In the genomic region with DNA sequence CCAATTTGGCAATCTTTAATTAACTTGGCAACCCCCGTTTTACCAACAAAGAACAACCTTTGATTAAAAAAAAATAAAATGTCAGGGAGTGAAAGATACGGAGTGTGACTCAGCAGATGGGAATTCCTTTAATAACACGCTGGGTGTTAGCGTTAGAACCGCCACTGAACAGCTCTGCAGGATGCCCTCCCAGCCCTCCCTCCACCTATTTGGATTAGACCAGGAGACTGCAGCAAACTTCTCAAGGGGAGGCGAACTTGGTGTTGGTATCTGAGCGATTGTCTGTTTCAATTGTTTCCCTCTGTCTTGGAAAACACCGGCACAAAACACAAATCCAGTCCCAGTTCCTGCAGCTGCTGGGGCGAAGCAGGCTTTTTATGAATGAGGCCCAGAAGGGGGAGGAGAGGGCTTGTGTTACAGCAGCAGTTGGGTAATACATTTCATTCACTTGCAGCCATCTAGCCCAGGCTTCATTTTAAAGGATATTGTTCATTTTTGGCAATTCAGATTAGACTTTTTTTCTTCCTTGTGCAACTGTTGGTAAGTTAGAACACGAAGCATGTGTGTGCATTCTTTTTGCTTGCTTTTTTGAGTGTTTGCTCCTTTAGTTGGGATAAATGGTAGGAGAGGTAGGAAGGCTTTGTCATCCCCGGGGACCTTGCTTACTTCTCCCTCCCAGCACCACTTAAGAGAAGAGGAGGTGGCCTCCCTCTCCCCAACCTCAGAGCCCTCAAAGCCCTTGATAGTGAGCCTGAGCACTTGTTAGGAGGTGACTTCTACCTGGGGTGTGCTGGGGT, we compare ENCODE assay signal across 9 cellular contexts.
DNase-seq lines count a peak whose midpoint lies in the region; ATAC-seq and TF ChIP-seq lines count a peak whose summit lies in the region.
"Had no signal": no experiment of that assay in that cellular context is flagged by ENCODE, and none has a peak within 500 bp of the region (broad histone marks: within the 10 kb centered on the region; RNA-seq: fewer than 3 reads in every experiment).

No MANE protein-coding gene starts in this region.

- peak overlapping the region; percentile 71 for H3K4me2 ChIP-seq in skeletal muscle satellite cell (ENCODE audit: low read length)

- peaks cover 4% of the 10 kb centered on the region for H3K27me3 Mint-ChIP-seq in activated T-cell treated with anti-CD3 and anti-CD28 coated beads, Interleukin-2, amount 50 U/mL, for 4 hours (ENCODE audit: low read depth)
- H3K27me3 Mint-ChIP-seq in MCF 10A (ENCODE audit: insufficient read depth, unreplicated experiment): no peaks in the 10 kb centered on the region

- no peaks in the 10 kb centered on the region for H3K36me3 Mint-ChIP-seq in activated T-cell treated with anti-CD3 and anti-CD28 coated beads, Interleukin-2, amount 50 U/mL, for 4 hours (ENCODE audit: insufficient read depth)
- no peaks in the 10 kb centered on the region for H3K36me3 Mint-ChIP-seq in MCF 10A (ENCODE audit: insufficient read depth, unreplicated experiment)

- H3K27me3 ChIP-seq in skeletal muscle satellite cell (ENCODE audit: control insufficient read depth, insufficient read depth, low read length): no peaks in the 10 kb centered on the region

- H3K9ac ChIP-seq in skeletal muscle satellite cell (ENCODE audit: low read depth, low read length): peak overlapping the region; percentile 23

- no peak for ATAC-seq in activated T-cell treated with anti-CD3 and anti-CD28 coated beads, Interleukin-2, amount 50 U/mL, for 4 hours
- ATAC-seq in GM18858 (IDR thresholded peaks at IDR 0.05; ENCODE audit: unreplicated experiment): no peak

- CTCF ChIA-PET in MCF 10A (lab: Yijun Ruan, JAX): interaction anchor here (0.7 to 0.8 kb wide), 2 partner anchors 8 to 66 kb away, joined by 3 read pairs; no protein-coding TSS in a partner anchor

- peak overlapping the region; percentile 2 for H3K27ac Mint-ChIP-seq in MCF 10A (ENCODE audit: low read depth, unreplicated experiment)

- peaks cover 47% of the 10 kb centered on the region for H3K4me1 Mint-ChIP-seq in activated T-cell treated with anti-CD3 and anti-CD28 coated beads, Interleukin-2, amount 50 U/mL, for 4 hours (ENCODE audit: low read depth)
- peaks cover 25% of the 10 kb centered on the region for H3K4me1 Mint-ChIP-seq in MCF 10A (ENCODE audit: insufficient read depth, unreplicated experiment)
- H3K4me1 Mint-ChIP-seq: central memory CD8-positive, alpha-beta T cell had no signal

- intact Hi-C loops in MCF 10A (cut with micrococcal nuclease): no loop called here

- H3K36me3 ChIP-seq in skeletal muscle satellite cell (ENCODE audit: insufficient read depth, low read length): no peaks in the 10 kb centered on the region

- POLR2A ChIA-PET in MCF 10A (lab: Yijun Ruan, JAX): interaction anchor here (0.5 to 2.4 kb wide), 7 partner anchors 9 to 195 kb away, joined by 3 to 13 read pairs (median 3); no protein-coding TSS in a partner anchor

- peaks cover 47% of the 10 kb centered on the region for H3K4me1 ChIP-seq in skeletal muscle satellite cell (ENCODE audit: control insufficient read depth, insufficient read depth, low read length)

- H3K9me3 ChIP-seq in skeletal muscle satellite cell (replicated peaks; ENCODE audit: low read length): no peaks in the 10 kb centered on the region

- H3K4me3 ChIP-seq in skeletal muscle satellite cell (ENCODE audit: low read length): peak overlapping the region; percentile 34

- H3K4me3 Mint-ChIP-seq in activated T-cell treated with anti-CD3 and anti-CD28 coated beads, Interleukin-2, amount 50 U/mL, for 4 hours: peak overlapping the region; percentile 23
- H3K4me3 Mint-ChIP-seq in MCF 10A (ENCODE audit: unreplicated experiment): peak overlapping the region; percentile 52
- H3K4me3 Mint-ChIP-seq: central memory CD8-positive, alpha-beta T cell had no signal

- no peaks in the 10 kb centered on the region for H3K9me3 Mint-ChIP-seq in activated T-cell treated with anti-CD3 and anti-CD28 coated beads, Interleukin-2, amount 50 U/mL, for 4 hours
- no peaks in the 10 kb centered on the region for H3K9me3 Mint-ChIP-seq in MCF 10A (ENCODE audit: unreplicated experiment)
- H3K9me3 Mint-ChIP-seq: central memory CD8-positive, alpha-beta T cell had no signal

- no peak for DNase-seq in activated T-cell treated with anti-CD3 and anti-CD28 coated beads, Interleukin-2, amount 50 U/mL, for 4 hours
- DNase-seq in activated T-cell treated with anti-CD3 and anti-CD28 coated beads, Interleukin-2, amount 50 U/mL, for 1 hour: no peak
- DNase-seq in NCI-H82 (lab: John Stamatoyannopoulos, UW) (peak; percentile 81), MCF 10A (ENCODE audit: unreplicated experiment) (peak; percentile 60), iPS-NIHi11 (ENCODE audit: low spot score) (peak; percentile 70)
- DNase-seq in activated CD4-positive, alpha-beta T cell treated with anti-CD3 and anti-CD28 coated beads for 48 hours: no peak

- TF ChIP-seq CTCF in MCF 10A (IDR thresholded peaks at IDR 0.05; ENCODE audit: unreplicated experiment): no peak

- BruUV-seq in MCF 10A (replicated peaks; lab: Mats Ljungman, UMichigan): no TSS peak

Comparison
In these comparisons a context has a peak if more than half of its experiments do, and no peak if none do; other contexts are left out.
1. DNase-seq: peak in NCI-H82 (single experiment), MCF 10A (single experiment) and iPS-NIHi11 (single experiment); none in activated T-cell treated with anti-CD3 and anti-CD28 coated beads, Interleukin-2, amount 50 U/mL, for 4 hours (single experiment), activated T-cell treated with anti-CD3 and anti-CD28 coated beads, Interleukin-2, amount 50 U/mL, for 1 hour (single experiment) and activated CD4-positive, alpha-beta T cell treated with anti-CD3 and anti-CD28 coated beads for 48 hours (single experiment).